ENCODE assay signal across 9 cellular contexts in the genomic region with DNA sequence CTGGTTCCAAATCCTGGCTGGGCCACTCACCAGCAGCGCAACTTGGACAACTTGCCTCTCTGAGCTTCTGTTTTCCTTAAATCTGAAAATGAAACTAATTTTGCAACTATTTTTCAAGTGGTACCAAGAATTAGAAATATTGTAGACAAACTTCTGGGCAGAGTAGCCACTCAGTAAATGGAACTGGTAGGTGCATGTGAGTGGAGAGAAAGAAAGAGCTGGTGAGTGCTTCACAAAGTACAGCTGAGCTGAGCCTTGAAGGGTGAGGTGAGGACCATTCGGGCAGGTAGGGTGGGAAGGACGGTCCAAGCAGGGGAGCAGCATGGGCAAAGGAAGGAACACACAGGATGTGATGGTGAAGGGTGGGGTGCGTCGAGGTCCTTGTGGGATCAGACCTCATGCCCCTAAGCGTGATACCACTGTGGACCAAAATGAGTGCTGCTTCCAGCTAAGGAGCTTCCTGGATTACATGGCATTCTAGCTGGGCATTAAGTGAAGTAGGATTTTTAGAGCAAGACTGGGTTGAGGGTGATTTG. TPM values are rescaled to one million over a fixed set of nuclear protein-coding genes. Genes with fewer than 3 reads are reported as not detected.
DNase-seq lines count a peak whose midpoint lies in the region; ATAC-seq and TF ChIP-seq lines count a peak whose summit lies in the region.
"Had no signal": no experiment of that assay in that cellular context is flagged by ENCODE, and none has a peak within 500 bp of the region (broad histone marks: within the 10 kb centered on the region; RNA-seq: fewer than 3 reads in every experiment).

No MANE protein-coding gene starts in this region.

- WGBS in body of pancreas, 2 donors: 76 to 86% methylated on average over 6 of the region's 6 CpGs

- peak overlapping the region; percentile 20 for H3K4me3 ChIP-seq in CD8-positive, alpha-beta T cell (ENCODE audit: low read depth, low read length)
- H3K4me3 ChIP-seq in neutrophil (ENCODE audit: low read depth in 1 of 2, low read length in 1 of 2) (peak overlapping the region; percentile 35 to 44), body of pancreas (no peak overlapping the region)

- peak overlapping the region; percentile 84 for H3K27ac Mint-ChIP-seq in CD8-positive, alpha-beta T cell
- peak overlapping the region; percentile 75 to 86 for H3K27ac Mint-ChIP-seq in activated naive CD4-positive, alpha-beta T cell treated with anti-CD3 and anti-CD28 coated beads, Interleukin-2, amount 50 U/mL, for 72 hours

- no peaks in the 10 kb centered on the region for H3K9me3 Mint-ChIP-seq in CD8-positive, alpha-beta T cell
- no peaks in the 10 kb centered on the region for H3K9me3 Mint-ChIP-seq in activated naive CD4-positive, alpha-beta T cell treated with anti-CD3 and anti-CD28 coated beads, Interleukin-2, amount 50 U/mL, for 72 hours

- peaks cover 68% of the 10 kb centered on the region for H3K4me1 Mint-ChIP-seq in CD8-positive, alpha-beta T cell (ENCODE audit: low read depth)

- H3K36me3 Mint-ChIP-seq in CD8-positive, alpha-beta T cell: no peaks in the 10 kb centered on the region
- H3K36me3 Mint-ChIP-seq in activated naive CD4-positive, alpha-beta T cell treated with anti-CD3 and anti-CD28 coated beads, Interleukin-2, amount 50 U/mL, for 72 hours: peaks cover 0 to 7% of the 10 kb centered on the region in 2 donors

- no peak for TF ChIP-seq POLR2A in body of pancreas (IDR thresholded peaks at IDR 0.05)

- H3K27me3 ChIP-seq in CD8-positive, alpha-beta T cell (ENCODE audit: insufficient read depth, low read length): no peaks in the 10 kb centered on the region
- H3K27me3 ChIP-seq in neutrophil: no peaks in the 10 kb centered on the region
- no peaks in the 10 kb centered on the region for H3K27me3 ChIP-seq in body of pancreas

- no peaks in the 10 kb centered on the region for H3K27me3 Mint-ChIP-seq in CD8-positive, alpha-beta T cell (ENCODE audit: low read depth)

- TF ChIP-seq CTCF in CD8-positive, alpha-beta T cell (IDR thresholded peaks at IDR 0.05): no peak
- no peak for TF ChIP-seq CTCF in neutrophil (IDR thresholded peaks at IDR 0.05)
- no peak for TF ChIP-seq CTCF in body of pancreas (IDR thresholded peaks at IDR 0.05)

- DNase-seq in CD8-positive, alpha-beta T cell: no peak
- DNase-seq in activated naive CD4-positive, alpha-beta T cell treated with anti-CD3 and anti-CD28 coated beads, Interleukin-2, amount 50 U/mL, for 72 hours (ENCODE audit: low spot score in 2 of 2): no peak
- DNase-seq in cerebellar cortex (ENCODE audit: low spot score): no peak
- DNase-seq in body of pancreas: no peak
- DNase-seq in occipital lobe (lab: John Stamatoyannopoulos, UW): no peak
- DNase-seq: NCI-H69 had no signal

- H3K9me3 ChIP-seq in CD8-positive, alpha-beta T cell (ENCODE audit: low read length): no peaks in the 10 kb centered on the region
- no peaks in the 10 kb centered on the region for H3K9me3 ChIP-seq in neutrophil
- H3K9me3 ChIP-seq in body of pancreas: no peaks in the 10 kb centered on the region

- H3K4me3 Mint-ChIP-seq in CD8-positive, alpha-beta T cell: peak overlapping the region; percentile 73

- peak overlapping the region; percentile 42 for H3K27ac ChIP-seq in CD8-positive, alpha-beta T cell (ENCODE audit: low read depth, low read length)
- H3K27ac ChIP-seq in neutrophil (peak overlapping the region; percentile 85), body of pancreas (peak overlapping the region in 2 of 4 donors; percentile 57 to 63)

- peaks cover 45% of the 10 kb centered on the region for H3K4me1 ChIP-seq in CD8-positive, alpha-beta T cell (ENCODE audit: insufficient read depth, low read length)
- H3K4me1 ChIP-seq in neutrophil (ENCODE audit: control insufficient read depth in 1 of 2, insufficient read depth in 1 of 2, low read depth in 1 of 2, low read length in 1 of 2) (peaks cover 63 to 66% of the 10 kb centered on the region in 2 experiments), body of pancreas (peaks cover 18% of the 10 kb centered on the region)

- intact Hi-C loops in CD8-positive, alpha-beta T cell (cut with DNase I, micrococcal nuclease): loop anchor here in 1 of 2 experiments (2.0 kb wide), 1 partner anchor 16 kb away; no protein-coding TSS in a partner anchor
- intact Hi-C loops in body of pancreas (cut with DNase I): no loop called here

- POLR2A ChIA-PET in CD8-positive, alpha-beta T cell (lab: Charles Lee): interaction anchor here (0.7 to 3.1 kb wide), 4 partner anchors 15 to 488 kb away, joined by 3 to 24 read pairs (median 4); partner anchors contain the start of genes TET3 and WBP1

- ATAC-seq in CD8-positive, alpha-beta T cell: peak; percentile 12
- peak; percentile 11 for ATAC-seq in HG02938 (IDR thresholded peaks at IDR 0.05; ENCODE audit: unreplicated experiment)
- ATAC-seq in activated naive CD4-positive, alpha-beta T cell treated with anti-CD3 and anti-CD28 coated beads, Interleukin-2, amount 50 U/mL, for 72 hours: peak in 1 of 2 donors; percentile 4
- ATAC-seq in body of pancreas: no peak
- no peak for ATAC-seq in GM19467 (IDR thresholded peaks at IDR 0.05; ENCODE audit: unreplicated experiment)

- H3K36me3 ChIP-seq in CD8-positive, alpha-beta T cell (ENCODE audit: insufficient read depth, low read length): no peaks in the 10 kb centered on the region
- H3K36me3 ChIP-seq in neutrophil (no peaks in the 10 kb centered on the region), body of pancreas (replicated peaks in 1 of 2; ENCODE audit: insufficient read depth in 1 of 2, low read depth in 2 of 2) (no peaks in the 10 kb centered on the region)

- CTCF ChIA-PET in CD8-positive, alpha-beta T cell (lab: Charles Lee): interaction anchor here (1.0 to 2.7 kb wide), 4 partner anchors 11 to 178 kb away, joined by 3 to 16 read pairs (median 7); partner anchors contain the start of gene BOLA3

RNA-seq across cellular contexts. Expression of gene TET3, which starts 14.4 kb away (rescaled TPM):
- 10 to 100 TPM; 25.4 to 26.2 TPM for total RNA-seq in CD8-positive, alpha-beta T cell
- total RNA-seq in activated naive CD4-positive, alpha-beta T cell treated with anti-CD3 and anti-CD28 coated beads, Interleukin-2, amount 50 U/mL, for 72 hours: 10 to 100 TPM; 15.9 to 24.7 TPM
- 1 to 10 TPM; 6.7 to 7.3 TPM for total RNA-seq in body of pancreas
- 20.9 TPM for total RNA-seq in occipital lobe

RNA-seq across cellular contexts. Expression of gene DGUOK, which starts 43.7 kb away (rescaled TPM):
- total RNA-seq in CD8-positive, alpha-beta T cell: 10 to 100 TPM; 29.0 to 31.8 TPM
- 10 to 100 TPM; 75.5 to 89.1 TPM for total RNA-seq in activated naive CD4-positive, alpha-beta T cell treated with anti-CD3 and anti-CD28 coated beads, Interleukin-2, amount 50 U/mL, for 72 hours
- total RNA-seq in body of pancreas: 10 to 100 TPM; 13.2 to 16.1 TPM
- 45.7 TPM for total RNA-seq in occipital lobe

Comparison
In these comparisons a context has a peak if more than half of its experiments do, and no peak if none do; other contexts are left out.
1. ATAC-seq: peak in CD8-positive, alpha-beta T cell (single experiment) and HG02938 (single experiment); none in body of pancreas (single experiment) and GM19467 (single experiment).
2. H3K4me3 ChIP-seq: peak in CD8-positive, alpha-beta T cell (single experiment) and neutrophil (2 of 2); none in body of pancreas (0 of 2).